ENCODE assay signal across 12 cellular contexts in the genomic region with DNA sequence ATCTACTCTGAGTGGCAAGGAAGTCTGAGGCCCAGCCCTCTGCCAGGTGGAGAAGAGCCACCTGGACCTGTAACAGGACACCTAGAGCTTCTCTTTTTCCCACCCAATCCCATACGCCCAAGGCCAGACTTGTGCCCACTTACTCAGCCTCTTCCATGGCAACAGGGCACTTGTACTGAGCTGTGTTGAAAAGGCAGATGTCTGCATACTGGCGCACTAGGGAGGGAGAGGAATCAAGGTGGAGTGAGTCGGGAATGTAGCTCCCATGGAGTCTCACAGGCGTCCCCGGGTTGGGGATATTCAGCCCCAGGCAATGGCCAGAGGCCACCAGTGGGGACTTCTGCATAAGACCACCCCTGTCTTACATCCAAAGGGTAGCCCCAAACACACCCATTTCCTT. TPM values are rescaled to one million over a fixed set of nuclear protein-coding genes. Genes with fewer than 3 reads are reported as not detected.
DNase-seq lines count a peak whose midpoint lies in the region; ATAC-seq and TF ChIP-seq lines count a peak whose summit lies in the region.
"Had no signal": no experiment of that assay in that cellular context is flagged by ENCODE, and none has a peak within 500 bp of the region (broad histone marks: within the 10 kb centered on the region; RNA-seq: fewer than 3 reads in every experiment).

No MANE protein-coding gene starts in this region.

- peak in 1 of 10 experiments; percentile 32 for DNase-seq in CD4-positive, alpha-beta T cell
- DNase-seq in NCI-H1105 (lab: John Stamatoyannopoulos, UW) (peak; percentile 93), Peyer's patch (peak in 1 of 3 donors; percentile 36), lower lobe of right lung (no peak), RKO (ENCODE audit: low spot score) (no peak), SK-N-DZ (ENCODE audit: low spot score) (no peak), NAMALWA (ENCODE audit: low spot score) (no peak)
- DNase-seq: colonic mucosa had no signal

- H3K36me3 Mint-ChIP-seq in CD4-positive, alpha-beta T cell (ENCODE audit: low read depth): peaks cover 65% of the 10 kb centered on the region
- H3K36me3 Mint-ChIP-seq: neural progenitor cell had no signal

- no peaks in the 10 kb centered on the region for H3K27me3 ChIP-seq in CD4-positive, alpha-beta T cell (ENCODE audit: control insufficient read depth, insufficient read depth, low read length)
- H3K27me3 ChIP-seq in Peyer's patch (no peaks in the 10 kb centered on the region), lower lobe of right lung (ENCODE audit: low read depth) (no peaks in the 10 kb centered on the region)
- H3K27me3 ChIP-seq: colonic mucosa, hepatocyte, neural progenitor cell had no signal

- no peaks in the 10 kb centered on the region for H3K9me3 Mint-ChIP-seq in CD4-positive, alpha-beta T cell
- H3K9me3 Mint-ChIP-seq: neural progenitor cell had no signal

- H3K4me3 Mint-ChIP-seq in CD4-positive, alpha-beta T cell: peak overlapping the region; percentile 71
- H3K4me3 Mint-ChIP-seq: neural progenitor cell had no signal

- no peak for TF ChIP-seq POLR2A in Peyer's patch (IDR thresholded peaks at IDR 0.05)

- H3K36me3 ChIP-seq in Peyer's patch: peaks cover 0 to 79% (median 0%) of the 10 kb centered on the region in 3 donors
- H3K36me3 ChIP-seq in lower lobe of right lung: peaks cover 98% of the 10 kb centered on the region
- H3K36me3 ChIP-seq: neural progenitor cell had no signal

- H3K4me3 ChIP-seq in Peyer's patch: no peak overlapping the region
- no peak overlapping the region for H3K4me3 ChIP-seq in lower lobe of right lung
- H3K4me3 ChIP-seq: colonic mucosa, hepatocyte, neural progenitor cell had no signal

- CTCF ChIA-PET in CD4-positive, alpha-beta T cell (lab: Charles Lee): interaction anchor here (0.7 to 7.1 kb wide), 5 partner anchors 13 to 136 kb away, joined by 3 to 40 read pairs (median 10); partner anchors contain the start of gene TPBGL

- no peaks in the 10 kb centered on the region for H3K9me3 ChIP-seq in CD4-positive, alpha-beta T cell (ENCODE audit: control insufficient read depth, low read length)
- H3K9me3 ChIP-seq in Peyer's patch (no peaks in the 10 kb centered on the region), lower lobe of right lung (no peaks in the 10 kb centered on the region)
- H3K9me3 ChIP-seq: colonic mucosa had no signal

- peaks cover 77% of the 10 kb centered on the region for H3K4me1 Mint-ChIP-seq in CD4-positive, alpha-beta T cell (ENCODE audit: low read depth)

- H3K4me1 ChIP-seq in Peyer's patch (peaks cover 0 to 12% (median 0%) of the 10 kb centered on the region in 4 donors), lower lobe of right lung (peaks cover 49% of the 10 kb centered on the region)
- H3K4me1 ChIP-seq: colonic mucosa, neural progenitor cell had no signal

- no peaks in the 10 kb centered on the region for H3K27me3 Mint-ChIP-seq in CD4-positive, alpha-beta T cell

- POLR2A ChIA-PET in CD4-positive, alpha-beta T cell (lab: Charles Lee): interaction anchor here (0.7 to 6.1 kb wide), 15 partner anchors 14 to 328 kb away, joined by 3 to 67 read pairs (median 19); partner anchors contain the start of genes ARRB1, SERPINH1, SPCS2 and TPBGL

- no peak for TF ChIP-seq CTCF in CD4-positive, alpha-beta T cell (IDR thresholded peaks at IDR 0.05)
- TF ChIP-seq CTCF in Peyer's patch (IDR thresholded peaks at IDR 0.05): no peak
- TF ChIP-seq CTCF in lower lobe of right lung (IDR thresholded peaks at IDR 0.05): no peak

- peak overlapping the region; percentile 94 for H3K27ac Mint-ChIP-seq in CD4-positive, alpha-beta T cell
- H3K27ac Mint-ChIP-seq: neural progenitor cell had no signal

- no peak for ATAC-seq in CD4-positive, alpha-beta T cell (ENCODE audit: poor library complexity)
- ATAC-seq in lower lobe of right lung (no peak), GM19463 (IDR thresholded peaks at IDR 0.05; ENCODE audit: unreplicated experiment) (no peak)

- H3K27ac ChIP-seq in CD4-positive, alpha-beta T cell (ENCODE audit: low read depth, low read length): peak overlapping the region; percentile 82
- H3K27ac ChIP-seq in Peyer's patch: peak overlapping the region; percentile 35 to 72 (median 57)
- peak overlapping the region; percentile 67 for H3K27ac ChIP-seq in lower lobe of right lung
- H3K27ac ChIP-seq: hepatocyte, neural progenitor cell had no signal

- intact Hi-C loops in CD4-positive, alpha-beta T cell (cut with DNase I, micrococcal nuclease): loop anchor here (5.0 to 10.0 kb wide), 3 partner anchors 251 to 258 kb away; partner anchors contain the start of gene GDPD5 (in 1 of the 2)
- intact Hi-C loops in lower lobe of right lung (cut with DNase I): no loop called here

RNA-seq across cellular contexts. Expression of gene TPBGL, which starts 36.1 kb away (rescaled TPM):
- total RNA-seq in CD4-positive, alpha-beta T cell: under 1 TPM; 0.78 to 0.80 TPM
- total RNA-seq in Peyer's patch: under 1 TPM in 1 of 4 donors, not detected in 3; 0.35 TPM
- total RNA-seq in lower lobe of right lung: 0.47 TPM
- 0.06 and 0.16 TPM in 2 replicates for polyA plus RNA-seq in SK-N-DZ (2014; cell fraction: cytosol; rRNA removed)
- 0.24 TPM in 1 of 2 replicates, not detected in the other for polyA plus RNA-seq in SK-N-DZ (2014; cell fraction: nucleus; rRNA removed)
- total RNA-seq: hepatocyte, urinary bladder had no signal
